In genomic region chr1:30134466-30135217, GRCh38 we compare ENCODE assay signal across 17 cellular contexts.
"Had no signal": no experiment of that assay in that cellular context is flagged by ENCODE, and none has a peak within 500 bp of the region (broad histone marks: within the 10 kb centered on the region; RNA-seq: fewer than 3 reads in every experiment).

No MANE protein-coding gene starts in this region.

- H3K4me3 Mint-ChIP-seq: naive thymus-derived CD8-positive, alpha-beta T cell; nephron progenitor cell; stimulated activated naive B cell treated with anti-CD40 and anti-IgM and Interleukin-4, amounts not matched to agents 10 μg/mL and 1 μg/mL and 100 μg/mL, for 72 hours; stimulated activated naive CD8-positive, alpha-beta T cell treated with anti-CD3 and anti-CD28 coated beads, Interleukin-15, Interleukin-2, amounts not matched to agents 100 ng/mL and 50 ng/mL, for 24 hours had no signal

- DNase-seq: dermis blood vessel endothelial cell; effector memory CD4-positive, alpha-beta T cell; esophagus squamous epithelium; foreskin melanocyte; kidney; left lung; mammary epithelial cell; mesendoderm; naive thymus-derived CD8-positive, alpha-beta T cell; nephron progenitor cell; nucleus accumbens; right cardiac atrium; small intestine; stimulated activated CD4-positive, alpha-beta T cell treated with anti-CD3 and anti-CD28 coated beads, Interleukin-15, amount 100 ng/mL, for 24 hours; stimulated activated CD4-positive, alpha-beta T cell treated with anti-CD3 and anti-CD28 coated beads, Interleukin-2, amount 100 ng/mL, for 48 hours; stimulated activated naive B cell treated with anti-CD40 and anti-IgM and Interleukin-4, amounts not matched to agents 10 μg/mL and 1 μg/mL and 100 μg/mL, for 72 hours had no signal

- H3K36me3 Mint-ChIP-seq: naive thymus-derived CD8-positive, alpha-beta T cell; stimulated activated naive B cell treated with anti-CD40 and anti-IgM and Interleukin-4, amounts not matched to agents 10 μg/mL and 1 μg/mL and 100 μg/mL, for 72 hours had no signal

- H3K4me1 Mint-ChIP-seq: stimulated activated naive B cell treated with anti-CD40 and anti-IgM and Interleukin-4, amounts not matched to agents 10 μg/mL and 1 μg/mL and 100 μg/mL, for 72 hours had no signal

- H3K27ac Mint-ChIP-seq: naive thymus-derived CD8-positive, alpha-beta T cell; nephron progenitor cell; stimulated activated naive B cell treated with anti-CD40 and anti-IgM and Interleukin-4, amounts not matched to agents 10 μg/mL and 1 μg/mL and 100 μg/mL, for 72 hours; stimulated activated naive CD8-positive, alpha-beta T cell treated with anti-CD3 and anti-CD28 coated beads, Interleukin-15, Interleukin-2, amounts not matched to agents 100 ng/mL and 50 ng/mL, for 24 hours had no signal

- H3K9me3 Mint-ChIP-seq: naive thymus-derived CD8-positive, alpha-beta T cell; stimulated activated naive B cell treated with anti-CD40 and anti-IgM and Interleukin-4, amounts not matched to agents 10 μg/mL and 1 μg/mL and 100 μg/mL, for 72 hours; stimulated activated naive CD8-positive, alpha-beta T cell treated with anti-CD3 and anti-CD28 coated beads, Interleukin-15, Interleukin-2, amounts not matched to agents 100 ng/mL and 50 ng/mL, for 24 hours had no signal

- ATAC-seq: left lung; naive thymus-derived CD8-positive, alpha-beta T cell; right cardiac atrium; stimulated activated naive B cell treated with anti-CD40 and anti-IgM and Interleukin-4, amounts not matched to agents 10 μg/mL and 1 μg/mL and 100 μg/mL, for 72 hours had no signal
